1 cellular context compared by ENCODE assay signal in genomic region chr14:56585461-56586084, GRCh38.
TF ChIP-seq lines count a peak whose summit lies in the region.

No MANE protein-coding gene starts in this region.

TF ChIP-seq in WTC11, 78 proteins besides CTCF, POLR2A, EP300 and RAD21 (continued from another document):
- no peak for TF ChIP-seq CREB1 (CRISPR knock-in tag; IDR thresholded peaks at IDR 0.05)
- TF ChIP-seq NR2C2 (CRISPR knock-in tag; IDR thresholded peaks at IDR 0.05), result no peak
- no peak for TF ChIP-seq GABPB1 (CRISPR knock-in tag; IDR thresholded peaks at IDR 0.05)
- TF ChIP-seq MAX (CRISPR knock-in tag; IDR thresholded peaks at IDR 0.05), result no peak
